In the genomic region with DNA sequence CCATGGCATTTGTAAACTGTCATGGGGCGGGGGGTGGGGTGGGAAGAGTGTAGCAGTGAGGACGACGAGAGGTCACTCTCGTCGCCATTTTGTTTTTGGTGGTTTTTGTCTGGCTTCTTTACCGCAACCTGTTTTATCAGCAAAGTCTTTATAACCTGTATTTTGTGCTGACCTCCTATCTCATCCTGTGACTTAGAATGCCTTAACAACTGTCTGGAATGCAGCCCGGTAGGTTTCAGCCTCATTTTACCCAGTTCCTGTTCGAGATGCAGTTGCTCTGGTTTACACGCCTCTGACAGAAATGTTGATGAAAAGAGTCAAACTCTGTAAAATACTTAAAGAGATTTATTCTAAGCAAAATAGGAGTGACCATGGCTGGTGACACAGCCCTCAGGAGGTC, we compare ENCODE assay signal across 16 cellular contexts.
DNase-seq lines count a peak whose midpoint lies in the region; ATAC-seq and TF ChIP-seq lines count a peak whose summit lies in the region.
"Had no signal": no experiment of that assay in that cellular context is flagged by ENCODE, and none has a peak within 500 bp of the region (broad histone marks: within the 10 kb centered on the region; RNA-seq: fewer than 3 reads in every experiment).

No MANE protein-coding gene starts in this region.

- DNase-seq in mesothelial cell of epicardium (ENCODE audit: low spot score in 2 of 2, unreplicated experiment in 2 of 2): no peak
- no peak for DNase-seq in testis
- DNase-seq in DMS53 (lab: John Stamatoyannopoulos, UW): no peak
- no peak for DNase-seq in HAP-1 (ENCODE audit: low spot score in 2 of 2)
- DNase-seq: DMS 273 treated with DMSO at 0.1 percent for 48 hours, H7, NCI-H1436, NCI-H2029 treated with DMSO at 0.1 percent for 48 hours, NCI-H2171 treated with DMSO at 0.1 percent for 48 hours, NCI-H774, PC-3, SJCRH30 had no signal

- no peak for ATAC-seq in GM21786 (IDR thresholded peaks at IDR 0.05; ENCODE audit: unreplicated experiment)
- ATAC-seq: PC-3 had no signal

- H3K9ac ChIP-seq in HUES6 (ENCODE audit: low read length) (peak overlapping the region; percentile 27), duodenal mucosa (ENCODE audit: low read depth in 1 of 2, low read length in 2 of 2) (no peak overlapping the region)

- H3K4me1 ChIP-seq in HUES6 (ENCODE audit: control insufficient read depth, insufficient read depth, low read length) (peaks cover 7% of the 10 kb centered on the region; the same call in 1 of the 2 replicates), duodenal mucosa (ENCODE audit: control insufficient read depth in 1 of 2, insufficient read depth in 2 of 2, low read length in 2 of 2) (no peaks in the 10 kb centered on the region), testis (no peaks in the 10 kb centered on the region), HAP-1 (0 out of 2 replicates have a peak, but pooled peaks cover 2% of the 10 kb centered on the region)
- H3K4me1 ChIP-seq: SJCRH30 had no signal

- no peaks in the 10 kb centered on the region for H3K27me3 ChIP-seq in HUES6 (ENCODE audit: control insufficient read depth, insufficient read depth, low read length)
- no peaks in the 10 kb centered on the region for H3K27me3 ChIP-seq in duodenal mucosa (ENCODE audit: control insufficient read depth in 1 of 2, insufficient read depth in 2 of 2, low read length in 2 of 2)
- no peaks in the 10 kb centered on the region for H3K27me3 ChIP-seq in testis
- no peaks in the 10 kb centered on the region for H3K27me3 ChIP-seq in HAP-1 (ENCODE audit: low read depth)
- H3K27me3 ChIP-seq: SJCRH30 had no signal

- peak overlapping the region; percentile 65 for H3K4me3 Mint-ChIP-seq in mesothelial cell of epicardium

- intact Hi-C loops in testis (cut with DNase I; ENCODE audit: low total_unique reads): no loop called here

- peaks cover 25% of the 10 kb centered on the region for H3K4me1 Mint-ChIP-seq in mesothelial cell of epicardium

- no peaks in the 10 kb centered on the region for H3K36me3 Mint-ChIP-seq in mesothelial cell of epicardium

- H3K36me3 ChIP-seq in HUES6 (ENCODE audit: control insufficient read depth, insufficient read depth, low read length): no peaks in the 10 kb centered on the region
- no peaks in the 10 kb centered on the region for H3K36me3 ChIP-seq in duodenal mucosa (ENCODE audit: control insufficient read depth in 1 of 2, insufficient read depth in 2 of 2, low read length in 2 of 2)
- H3K36me3 ChIP-seq in testis (ENCODE audit: low read depth, missing control alignments): no peaks in the 10 kb centered on the region
- H3K36me3 ChIP-seq in HAP-1 (replicated peaks): no peaks in the 10 kb centered on the region
- H3K36me3 ChIP-seq: SJCRH30 had no signal

- no peak for TF ChIP-seq POLR2A in testis (IDR thresholded peaks at IDR 0.05)

- H3K9me3 Mint-ChIP-seq in mesothelial cell of epicardium: no peaks in the 10 kb centered on the region

- H3K4me3 ChIP-seq in HUES6 (ENCODE audit: low read depth, low read length) (no peak overlapping the region), duodenal mucosa (ENCODE audit: low read depth in 1 of 2, low read length in 2 of 2) (peak overlapping the region; percentile 20 to 24), testis (peak overlapping the region; percentile 24 to 25), HAP-1 (no peak overlapping the region)
- H3K4me3 ChIP-seq: SJCRH30 had no signal

- H3K9me3 ChIP-seq in HUES6 (ENCODE audit: control insufficient read depth, insufficient read depth, low read depth, low read length) (no peaks in the 10 kb centered on the region), duodenal mucosa (ENCODE audit: control insufficient read depth in 1 of 2, low read length in 2 of 2) (no peaks in the 10 kb centered on the region), testis (no peaks in the 10 kb centered on the region), HAP-1 (no peaks in the 10 kb centered on the region)
- H3K9me3 ChIP-seq: SJCRH30 had no signal

- no peaks in the 10 kb centered on the region for H3K27me3 Mint-ChIP-seq in mesothelial cell of epicardium (ENCODE audit: low read depth)

- in situ Hi-C loops in HAP-1 (cut with MboI; ENCODE audit: low sequenced_read_pairs): no loop called here

- TF ChIP-seq CTCF in mesothelial cell of epicardium (IDR thresholded peaks at IDR 0.05; ENCODE audit: unreplicated experiment) (no peak), testis (IDR thresholded peaks at IDR 0.05) (no peak)

- peak overlapping the region; percentile 88 for H3K27ac Mint-ChIP-seq in mesothelial cell of epicardium

- H3K27ac ChIP-seq in HUES6 (ENCODE audit: low read depth, low read length): peak overlapping the region; percentile 74; the same call in 1 of the 2 replicates
- no peak overlapping the region for H3K27ac ChIP-seq in duodenal mucosa (ENCODE audit: low read depth, low read length)
- no peak overlapping the region for H3K27ac ChIP-seq in testis
- H3K27ac ChIP-seq: C4-2B, SJCRH30 had no signal

- WGBS in testis, 2 donors: 57 to 61% methylated on average over 9 of the region's 9 CpGs

Comparison
In these comparisons a context has a peak if more than half of its experiments do, and no peak if none do; other contexts are left out.
1. H3K4me3 ChIP-seq: peak in duodenal mucosa (2 of 2) and testis (2 of 2); none in HUES6 (single experiment) and HAP-1 (single experiment).